Comparison of ENCODE assay signal across 9 cellular contexts in genomic region chr3:57646723-57647122, GRCh38. TPM values are rescaled to one million over a fixed set of nuclear protein-coding genes. Genes with fewer than 3 reads are reported as not detected.
DNase-seq lines count a peak whose midpoint lies in the region; ATAC-seq, FAIRE-seq and TF ChIP-seq lines count a peak whose summit lies in the region.
"Had no signal": no experiment of that assay in that cellular context is flagged by ENCODE, and none has a peak within 500 bp of the region (broad histone marks: within the 10 kb centered on the region; RNA-seq: fewer than 3 reads in every experiment).

No MANE protein-coding gene starts in this region.

- H3K4me2 ChIP-seq in HCT116 (ENCODE audit: low read length) = no peak overlapping the region
- H3K4me2 ChIP-seq in GM12878 (ENCODE audit: control insufficient read depth, insufficient read depth) = no peak overlapping the region

- H3K9me3 ChIP-seq in HCT116 (ENCODE audit: control insufficient read depth in 1 of 2, insufficient read depth in 1 of 2, low read depth in 1 of 2, low read length in 2 of 2) = no peaks in the 10 kb centered on the region
- H3K9me3 ChIP-seq in GM12878 (replicated peaks; ENCODE audit: control insufficient read depth, insufficient read depth, low read length) = no peaks in the 10 kb centered on the region

- H3K4me3 ChIP-seq in HCT116 (replicated peaks in 1 of 2; ENCODE audit: low read depth in 1 of 2, low read length in 2 of 2) (no peak overlapping the region), GM12878 (no peak overlapping the region)

- no peak for TF ChIP-seq EP300 in GM12878 (IDR thresholded peaks at IDR 0.05; ENCODE audit: borderline replicate concordance in 1 of 2, control insufficient read depth in 1 of 2, low read depth in 2 of 2, low read length in 2 of 2)

- 98% methylated on average over 2 of the region's 2 CpGs for WGBS in GM12878 (ENCODE audit: insufficient coverage, insufficient replicate concordance, low lambda C conversion rate, missing lambda C conversion rate)

- H3K27ac ChIP-seq in HCT116 (ENCODE audit: low read depth, low read length) (no peak overlapping the region), GM12878 (ENCODE audit: control insufficient read depth, insufficient read depth) (no peak overlapping the region)

- H3K9me2 ChIP-seq in HCT116 (ENCODE audit: insufficient read depth) = no peaks in the 10 kb centered on the region

- H4K20me1 ChIP-seq in HCT116 (ENCODE audit: insufficient read depth) (no peaks in the 10 kb centered on the region), GM12878 (ENCODE audit: control insufficient read depth, insufficient read depth) (no peaks in the 10 kb centered on the region)

- H3K4me1 ChIP-seq in HCT116 (ENCODE audit: control insufficient read depth in 1 of 2, insufficient read depth in 2 of 2, low read length in 2 of 2) (no peaks in the 10 kb centered on the region), GM12878 (ENCODE audit: control insufficient read depth, insufficient read depth, low read length) (no peaks in the 10 kb centered on the region)

- DNase-seq in HCT116 (ENCODE audit: low read depth, low spot score) = peak; percentile 3
- no peak for DNase-seq in GM12878 (ENCODE audit: low read depth, low spot score)
- DNase-seq in iPS-NIHi7 (ENCODE audit: extremely low spot score) = peak; percentile 19
- DNase-seq in activated CD8-positive, alpha-beta memory T cell treated with anti-CD3 and anti-CD28 coated beads, Interleukin-2, amount 50 U/mL, for 4 hours = no peak
- no peak for DNase-seq in NCI-H146 treated with DMSO at 0.1 percent for 48 hours (lab: John Stamatoyannopoulos, UW; ENCODE audit: unreplicated experiment)
- no peak for DNase-seq in occipital lobe (lab: John Stamatoyannopoulos, UW)
- DNase-seq: NCI-H2107 had no signal

- FAIRE-seq in A204.1 (lab: Jason Lieb, UNC) = peak; percentile 89
- no peak for FAIRE-seq in GM12878 (lab: Jason Lieb, UNC)

- intact Hi-C loops in HCT116 (cut with micrococcal nuclease) = loop anchor here (1.0 to 5.0 kb wide), 2 partner anchors 181 to 207 kb away; no protein-coding TSS in a partner anchor
- intact Hi-C loops in GM12878 (cut with micrococcal nuclease; ENCODE audit: unreplicated experiment) = loop anchor here (10.0 kb wide), 1 partner anchor 178 kb away; no protein-coding TSS in a partner anchor

- TF ChIP-seq CTCF in HCT116 (IDR thresholded peaks at IDR 0.05 in 2 of 3, conservative IDR thresholded peaks at IDR 0.05 in 1 of 3; ENCODE audit: borderline replicate concordance in 1 of 3, insufficient read depth in 1 of 3, low read depth in 2 of 3, low read length in 2 of 3) = peak in 1 of 3 experiments; percentile 49; a peak in 1 of 6 replicates
- TF ChIP-seq CTCF in GM12878 (IDR thresholded peaks at IDR 0.05 in 2 of 3, conservative IDR thresholded peaks at IDR 0.05 in 1 of 3; ENCODE audit: control insufficient read depth in 2 of 3, extremely low read depth in 1 of 3, insufficient read depth in 1 of 3, low read depth in 3 of 3, low read length in 3 of 3) = peak in 1 of 3 experiments; percentile 42; a peak in 2 of 6 replicates

- ATAC-seq in HCT116 (peak; percentile 54; the same call in 1 of the 2 replicates), GM12878 (peak; percentile 41; the same call in 2 of the 3 replicates), GM18519 (IDR thresholded peaks at IDR 0.05; ENCODE audit: low FRiP score, unreplicated experiment) (no peak)

- SMC1A ChIA-PET in GM12878 (lab: Charles Lee; ENCODE audit: uncharacterized antibody, unreplicated experiment) = interaction anchor here (1.0 to 1.7 kb wide), 2 partner anchors 44 to 245 kb away, joined by 3 to 4 read pairs; no protein-coding TSS in a partner anchor

- CTCF ChIA-PET in HCT116 (lab: Charles Lee) (no interaction called here), GM12878 (lab: Yijun Ruan, JAX) (interaction anchor here (1.0 to 1.1 kb wide), 3 partner anchors 179 to 249 kb away, joined by 3 to 6 read pairs (median 3); no protein-coding TSS in a partner anchor)

- in situ Hi-C loops in GM12878 (cut with MboI) = no loop called here

- RAD21 ChIA-PET in HCT116 (lab: Charles Lee; ENCODE audit: low non-redundant PET in 1 of 2, low total read pairs in 2 of 2, uncharacterized antibody in 2 of 2, unreplicated experiment in 2 of 2) (no interaction called here), GM12878 (lab: Charles Lee; ENCODE audit: unreplicated experiment) (interaction anchor here (1.8 kb wide), 1 partner anchor 43 kb away, joined by 5 read pairs; no protein-coding TSS in a partner anchor)

- H2AFZ ChIP-seq in HCT116 (ENCODE audit: low read depth, low read length, poor library complexity, severe bottlenecking) = no peak overlapping the region
- H2AFZ ChIP-seq in GM12878 (ENCODE audit: control insufficient read depth, low read depth, low read length) = no peak overlapping the region

- TF ChIP-seq POLR2A in HCT116 (IDR thresholded peaks at IDR 0.05; ENCODE audit: borderline replicate concordance, extremely low read depth, insufficient read depth, insufficient read length) (no peak), GM12878 (IDR thresholded peaks at IDR 0.05; ENCODE audit: low read depth, low read length) (no peak)

- POLR2A ChIA-PET in HCT116 (lab: Charles Lee) (interaction anchor here (0.5 kb wide), 1 partner anchor 108 kb away, joined by 5 read pairs; no protein-coding TSS in a partner anchor), GM12878 (lab: Charles Lee) (no interaction called here)

- H3K27me3 ChIP-seq in HCT116 (ENCODE audit: insufficient read depth, low read length) (no peaks in the 10 kb centered on the region), GM12878 (replicated peaks in 1 of 2; ENCODE audit: control insufficient read depth in 2 of 2, insufficient read depth in 2 of 2, low read length in 1 of 2) (no peaks in the 10 kb centered on the region)

- H3K36me3 ChIP-seq in HCT116 (ENCODE audit: control insufficient read depth in 1 of 2, insufficient read depth in 2 of 2, low read length in 2 of 2) (peaks cover 0 to 3% of the 10 kb centered on the region in 2 experiments; a peak in 1 of 4 replicates), GM12878 (ENCODE audit: control insufficient read depth in 2 of 2, insufficient read depth in 2 of 2, low read length in 1 of 2) (no peaks in the 10 kb centered on the region; a peak in 2 of 4 replicates)

- BruUV-seq in HCT116 (replicated peaks; lab: Mats Ljungman, UMichigan) (no TSS peak), GM12878 (replicated peaks; lab: Mats Ljungman, UMichigan) (no TSS peak)

- H3K79me2 ChIP-seq in HCT116 (ENCODE audit: insufficient read depth, low read length) (no peaks in the 10 kb centered on the region), GM12878 (ENCODE audit: control insufficient read depth, insufficient read depth, low read length) (no peaks in the 10 kb centered on the region)

- no peak overlapping the region for H3K9ac ChIP-seq in HCT116 (ENCODE audit: low read length)
- H3K9ac ChIP-seq in GM12878 (ENCODE audit: control insufficient read depth, insufficient read depth, low read length) = no peak overlapping the region

- peak; percentile 75 for TF ChIP-seq RAD21 in HCT116 (IDR thresholded peaks at IDR 0.05; ENCODE audit: low read depth)
- peak; percentile 47 for TF ChIP-seq RAD21 in GM12878 (IDR thresholded peaks at IDR 0.05; ENCODE audit: insufficient read depth, low read depth, low read length)

TF ChIP-seq in HCT116, 20 proteins besides CTCF, POLR2A, EP300 and RAD21:
- no peak for TF ChIP-seq CEBPB (IDR thresholded peaks at IDR 0.05; ENCODE audit: low read depth)

TF ChIP-seq in GM12878, 131 proteins besides CTCF, POLR2A, EP300 and RAD21:
- TF ChIP-seq SMC3 (IDR thresholded peaks at IDR 0.05; ENCODE audit: borderline replicate concordance, low read length) (peak; percentile 29; the same call in 1 of the 2 replicates), CBX5 (IDR thresholded peaks at IDR 0.05; ENCODE audit: low read depth) (no peak)

RNA-seq across cellular contexts. Expression of gene DENND6A, which starts 46.2 kb away (rescaled TPM):
- total RNA-seq in HCT116 (2021; ENCODE audit: unreplicated experiment) = 22.3 TPM
- 5.2 and 8.7 TPM in 2 replicates for polyA plus RNA-seq in HCT116 (2012)
- 35.1 and 47.7 TPM in 2 replicates for total RNA-seq in GM12878 (2013; cell fraction: nucleolus; rRNA removed)
- total RNA-seq in GM12878 (2014; rRNA removed) = 10.9 and 20.2 TPM in 2 replicates
- total RNA-seq in GM12878 (2014; rRNA removed; fragmentation: Illumina TruSeq; extraction: Trizol) = 13.6 and 17.5 TPM in 2 replicates
- 13.0 and 15.3 TPM in 2 replicates for total RNA-seq in GM12878 (2021)
- polyA plus RNA-seq in GM12878 (2011; ENCODE audit: low read depth) = 2.8 TPM
- polyA plus RNA-seq in GM12878 (2011; rRNA removed) = 14.0 and 18.6 TPM in 2 replicates
- 7.3 and 7.6 TPM in 2 replicates for polyA plus RNA-seq in GM12878 (2011; cell fraction: cytosol; rRNA removed)
- 7.7 and 9.6 TPM in 2 replicates for polyA plus RNA-seq in GM12878 (2011; cell fraction: nucleus; rRNA removed)
- 5.8 and 11.1 TPM in 2 replicates for polyA plus RNA-seq in GM12878 (2012)
- polyA plus RNA-seq in GM12878 (2014; fragmentation: Illumina TruSeq; extraction: Trizol) = 8.5 and 8.8 TPM in 2 replicates
- polyA plus RNA-seq in GM12878 (2014; fragmentation: Nextera tagmentation; extraction: Ambion mirVana) = 1 to 10 TPM; 1.8 to 3.5 TPM
- polyA plus RNA-seq in GM12878 (2014; rRNA removed) = 6.7 and 7.8 TPM in 2 replicates
- 10 to 100 TPM in 1 of 2 experiments, 1 to 10 TPM in 1; 9.7 to 11.1 TPM for polyA plus RNA-seq in GM12878 (2016; fragmentation: Nextera tagmentation; extraction: Ambion mirVana)
- polyA minus RNA-seq in GM12878 (2011; rRNA and poly(A)+ RNA removed) = 14.7 and 18.6 TPM in 2 replicates
- polyA minus RNA-seq in GM12878 (2011; cell fraction: cytosol; rRNA and poly(A)+ RNA removed) = 8.7 and 8.9 TPM in 2 replicates
- 6.2 and 7.1 TPM in 2 replicates for polyA minus RNA-seq in GM12878 (2011; cell fraction: nucleus; rRNA and poly(A)+ RNA removed)
- 55.7 TPM for total RNA-seq in occipital lobe

RNA-seq across cellular contexts. Expression of gene ARF4, which starts 49.6 kb away (rescaled TPM):
- total RNA-seq in HCT116 (2021; ENCODE audit: unreplicated experiment) (112 TPM), GM12878 (2014; rRNA removed) (70.3 and 80.2 TPM in 2 replicates), GM12878 (2014; rRNA removed; fragmentation: Illumina TruSeq; extraction: Trizol) (74.8 and 78.4 TPM in 2 replicates), GM12878 (2021) (65.6 and 66.2 TPM in 2 replicates), occipital lobe (130 TPM)
- 96.7 and 102 TPM in 2 replicates for polyA plus RNA-seq in HCT116 (2012)
- total RNA-seq in GM12878 (2013; cell fraction: nucleolus; rRNA removed) = 19.6 and 20.3 TPM in 2 replicates
- 72.1 TPM for polyA plus RNA-seq in GM12878 (2011; ENCODE audit: low read depth)
- polyA plus RNA-seq in GM12878 (2011; rRNA removed) (122 and 173 TPM in 2 replicates), GM12878 (2014; fragmentation: Illumina TruSeq; extraction: Trizol) (133 and 164 TPM in 2 replicates), GM12878 (2014; fragmentation: Nextera tagmentation; extraction: Ambion mirVana) (100 to 1,000 TPM; 166 to 283 TPM), GM12878 (2014; rRNA removed) (76.8 and 82.5 TPM in 2 replicates), GM12878 (2016; fragmentation: Nextera tagmentation; extraction: Ambion mirVana) (100 to 1,000 TPM; 201 to 203 TPM)
- 77.5 and 80.1 TPM in 2 replicates for polyA plus RNA-seq in GM12878 (2011; cell fraction: cytosol; rRNA removed)
- polyA plus RNA-seq in GM12878 (2011; cell fraction: nucleus; rRNA removed) = 40.6 and 41.4 TPM in 2 replicates
- polyA plus RNA-seq in GM12878 (2012) = 110 and 114 TPM in 2 replicates
- polyA minus RNA-seq in GM12878 (2011; rRNA and poly(A)+ RNA removed) = 72.1 and 96.6 TPM in 2 replicates
- polyA minus RNA-seq in GM12878 (2011; cell fraction: cytosol; rRNA and poly(A)+ RNA removed) = 35.2 and 38.9 TPM in 2 replicates
- polyA minus RNA-seq in GM12878 (2011; cell fraction: nucleus; rRNA and poly(A)+ RNA removed) = 59.5 and 88.8 TPM in 2 replicates

Comparison
In these comparisons a context has a peak if more than half of its experiments do, and no peak if none do; other contexts are left out.
1. DNase-seq: peak in HCT116 (single experiment) and iPS-NIHi7 (single experiment); none in GM12878 (single experiment), activated CD8-positive, alpha-beta memory T cell treated with anti-CD3 and anti-CD28 coated beads, Interleukin-2, amount 50 U/mL, for 4 hours (single experiment), NCI-H146 treated with DMSO at 0.1 percent for 48 hours (single experiment) and occipital lobe (single experiment).